1 cellular context compared by ENCODE assay signal in the genomic region with DNA sequence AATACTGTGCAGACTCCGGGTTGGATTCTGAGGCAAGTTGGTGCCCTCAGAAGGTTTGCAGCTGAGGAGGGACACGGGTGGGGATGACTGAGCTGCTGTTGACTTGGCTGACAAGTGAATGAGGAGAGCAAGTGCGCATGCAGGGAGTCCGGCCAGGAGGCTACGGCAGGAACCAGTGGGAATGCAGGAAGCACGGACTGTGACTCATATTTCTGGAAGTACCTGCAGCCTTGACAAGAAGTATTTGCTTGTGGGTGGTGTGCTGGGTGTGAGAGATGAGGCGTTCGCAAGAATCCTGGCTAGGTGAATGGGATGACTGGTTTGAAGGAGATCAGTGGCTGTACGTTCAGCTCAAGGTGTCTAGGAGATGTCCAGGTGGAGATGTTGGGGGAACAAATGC.
TF ChIP-seq lines count a peak whose summit lies in the region.

No MANE protein-coding gene starts in this region.

TF ChIP-seq in H1, 55 proteins besides CTCF, POLR2A, EP300 and RAD21:
- TF ChIP-seq YY1 (IDR thresholded peaks at IDR 0.05; ENCODE audit: low read depth, low read length), result no peak
- TF ChIP-seq CBX8 (IDR thresholded peaks at IDR 0.05; ENCODE audit: borderline replicate concordance, low read depth, low read length), result no peak
- TF ChIP-seq, protein P1, sequence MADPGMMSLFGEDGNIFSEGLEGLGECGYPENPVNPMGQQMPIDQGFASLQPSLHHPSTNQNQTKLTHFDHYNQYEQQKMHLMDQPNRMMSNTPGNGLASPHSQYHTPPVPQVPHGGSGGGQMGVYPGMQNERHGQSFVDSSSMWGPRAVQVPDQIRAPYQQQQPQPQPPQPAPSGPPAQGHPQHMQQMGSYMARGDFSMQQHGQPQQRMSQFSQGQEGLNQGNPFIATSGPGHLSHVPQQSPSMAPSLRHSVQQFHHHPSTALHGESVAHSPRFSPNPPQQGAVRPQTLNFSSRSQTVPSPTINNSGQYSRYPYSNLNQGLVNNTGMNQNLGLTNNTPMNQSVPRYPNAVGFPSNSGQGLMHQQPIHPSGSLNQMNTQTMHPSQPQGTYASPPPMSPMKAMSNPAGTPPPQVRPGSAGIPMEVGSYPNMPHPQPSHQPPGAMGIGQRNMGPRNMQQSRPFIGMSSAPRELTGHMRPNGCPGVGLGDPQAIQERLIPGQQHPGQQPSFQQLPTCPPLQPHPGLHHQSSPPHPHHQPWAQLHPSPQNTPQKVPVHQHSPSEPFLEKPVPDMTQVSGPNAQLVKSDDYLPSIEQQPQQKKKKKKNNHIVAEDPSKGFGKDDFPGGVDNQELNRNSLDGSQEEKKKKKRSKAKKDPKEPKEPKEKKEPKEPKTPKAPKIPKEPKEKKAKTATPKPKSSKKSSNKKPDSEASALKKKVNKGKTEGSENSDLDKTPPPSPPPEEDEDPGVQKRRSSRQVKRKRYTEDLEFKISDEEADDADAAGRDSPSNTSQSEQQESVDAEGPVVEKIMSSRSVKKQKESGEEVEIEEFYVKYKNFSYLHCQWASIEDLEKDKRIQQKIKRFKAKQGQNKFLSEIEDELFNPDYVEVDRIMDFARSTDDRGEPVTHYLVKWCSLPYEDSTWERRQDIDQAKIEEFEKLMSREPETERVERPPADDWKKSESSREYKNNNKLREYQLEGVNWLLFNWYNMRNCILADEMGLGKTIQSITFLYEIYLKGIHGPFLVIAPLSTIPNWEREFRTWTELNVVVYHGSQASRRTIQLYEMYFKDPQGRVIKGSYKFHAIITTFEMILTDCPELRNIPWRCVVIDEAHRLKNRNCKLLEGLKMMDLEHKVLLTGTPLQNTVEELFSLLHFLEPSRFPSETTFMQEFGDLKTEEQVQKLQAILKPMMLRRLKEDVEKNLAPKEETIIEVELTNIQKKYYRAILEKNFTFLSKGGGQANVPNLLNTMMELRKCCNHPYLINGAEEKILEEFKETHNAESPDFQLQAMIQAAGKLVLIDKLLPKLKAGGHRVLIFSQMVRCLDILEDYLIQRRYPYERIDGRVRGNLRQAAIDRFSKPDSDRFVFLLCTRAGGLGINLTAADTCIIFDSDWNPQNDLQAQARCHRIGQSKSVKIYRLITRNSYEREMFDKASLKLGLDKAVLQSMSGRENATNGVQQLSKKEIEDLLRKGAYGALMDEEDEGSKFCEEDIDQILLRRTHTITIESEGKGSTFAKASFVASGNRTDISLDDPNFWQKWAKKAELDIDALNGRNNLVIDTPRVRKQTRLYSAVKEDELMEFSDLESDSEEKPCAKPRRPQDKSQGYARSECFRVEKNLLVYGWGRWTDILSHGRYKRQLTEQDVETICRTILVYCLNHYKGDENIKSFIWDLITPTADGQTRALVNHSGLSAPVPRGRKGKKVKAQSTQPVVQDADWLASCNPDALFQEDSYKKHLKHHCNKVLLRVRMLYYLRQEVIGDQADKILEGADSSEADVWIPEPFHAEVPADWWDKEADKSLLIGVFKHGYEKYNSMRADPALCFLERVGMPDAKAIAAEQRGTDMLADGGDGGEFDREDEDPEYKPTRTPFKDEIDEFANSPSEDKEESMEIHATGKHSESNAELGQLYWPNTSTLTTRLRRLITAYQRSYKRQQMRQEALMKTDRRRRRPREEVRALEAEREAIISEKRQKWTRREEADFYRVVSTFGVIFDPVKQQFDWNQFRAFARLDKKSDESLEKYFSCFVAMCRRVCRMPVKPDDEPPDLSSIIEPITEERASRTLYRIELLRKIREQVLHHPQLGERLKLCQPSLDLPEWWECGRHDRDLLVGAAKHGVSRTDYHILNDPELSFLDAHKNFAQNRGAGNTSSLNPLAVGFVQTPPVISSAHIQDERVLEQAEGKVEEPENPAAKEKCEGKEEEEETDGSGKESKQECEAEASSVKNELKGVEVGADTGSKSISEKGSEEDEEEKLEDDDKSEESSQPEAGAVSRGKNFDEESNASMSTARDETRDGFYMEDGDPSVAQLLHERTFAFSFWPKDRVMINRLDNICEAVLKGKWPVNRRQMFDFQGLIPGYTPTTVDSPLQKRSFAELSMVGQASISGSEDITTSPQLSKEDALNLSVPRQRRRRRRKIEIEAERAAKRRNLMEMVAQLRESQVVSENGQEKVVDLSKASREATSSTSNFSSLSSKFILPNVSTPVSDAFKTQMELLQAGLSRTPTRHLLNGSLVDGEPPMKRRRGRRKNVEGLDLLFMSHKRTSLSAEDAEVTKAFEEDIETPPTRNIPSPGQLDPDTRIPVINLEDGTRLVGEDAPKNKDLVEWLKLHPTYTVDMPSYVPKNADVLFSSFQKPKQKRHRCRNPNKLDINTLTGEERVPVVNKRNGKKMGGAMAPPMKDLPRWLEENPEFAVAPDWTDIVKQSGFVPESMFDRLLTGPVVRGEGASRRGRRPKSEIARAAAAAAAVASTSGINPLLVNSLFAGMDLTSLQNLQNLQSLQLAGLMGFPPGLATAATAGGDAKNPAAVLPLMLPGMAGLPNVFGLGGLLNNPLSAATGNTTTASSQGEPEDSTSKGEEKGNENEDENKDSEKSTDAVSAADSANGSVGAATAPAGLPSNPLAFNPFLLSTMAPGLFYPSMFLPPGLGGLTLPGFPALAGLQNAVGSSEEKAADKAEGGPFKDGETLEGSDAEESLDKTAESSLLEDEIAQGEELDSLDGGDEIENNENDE (IDR thresholded peaks at IDR 0.05; ENCODE audit: insufficient replicate concordance, low read length), result no peak
- no peak for TF ChIP-seq EZH2 (IDR thresholded peaks at IDR 0.05; ENCODE audit: low read depth, low read length, severe bottlenecking)
- TF ChIP-seq CHD2 (IDR thresholded peaks at IDR 0.05; ENCODE audit: low read length), result no peak
- TF ChIP-seq SUZ12 (IDR thresholded peaks at IDR 0.05; ENCODE audit: low read length), result no peak
- no peak for TF ChIP-seq BRCA1 (IDR thresholded peaks at IDR 0.05; ENCODE audit: low read depth, low read length)
- TF ChIP-seq TAF1 (IDR thresholded peaks at IDR 0.05; ENCODE audit: low read depth, low read length), result no peak
- TF ChIP-seq CHD1 (IDR thresholded peaks at IDR 0.05; ENCODE audit: low read depth, low read length), result no peak
- TF ChIP-seq POLR2AphosphoS5 (IDR thresholded peaks at IDR 0.05; ENCODE audit: low read depth, low read length), result no peak
- TF ChIP-seq TAF7 (optimal IDR thresholded peaks at IDR 0.05; ENCODE audit: borderline replicate concordance, low read depth, low read length), result no peak
- TF ChIP-seq RBBP5 (IDR thresholded peaks at IDR 0.05; ENCODE audit: borderline replicate concordance, low read depth, low read length), result no peak
- no peak for TF ChIP-seq KDM4A (IDR thresholded peaks at IDR 0.05; ENCODE audit: low read depth, low read length, severe bottlenecking)
- TF ChIP-seq ASH2L (IDR thresholded peaks at IDR 0.05; ENCODE audit: low read length), result no peak
TF ChIP-seq in H1: peak in this region for 0.
